7 cellular contexts compared by ENCODE assay signal in the genomic region with DNA sequence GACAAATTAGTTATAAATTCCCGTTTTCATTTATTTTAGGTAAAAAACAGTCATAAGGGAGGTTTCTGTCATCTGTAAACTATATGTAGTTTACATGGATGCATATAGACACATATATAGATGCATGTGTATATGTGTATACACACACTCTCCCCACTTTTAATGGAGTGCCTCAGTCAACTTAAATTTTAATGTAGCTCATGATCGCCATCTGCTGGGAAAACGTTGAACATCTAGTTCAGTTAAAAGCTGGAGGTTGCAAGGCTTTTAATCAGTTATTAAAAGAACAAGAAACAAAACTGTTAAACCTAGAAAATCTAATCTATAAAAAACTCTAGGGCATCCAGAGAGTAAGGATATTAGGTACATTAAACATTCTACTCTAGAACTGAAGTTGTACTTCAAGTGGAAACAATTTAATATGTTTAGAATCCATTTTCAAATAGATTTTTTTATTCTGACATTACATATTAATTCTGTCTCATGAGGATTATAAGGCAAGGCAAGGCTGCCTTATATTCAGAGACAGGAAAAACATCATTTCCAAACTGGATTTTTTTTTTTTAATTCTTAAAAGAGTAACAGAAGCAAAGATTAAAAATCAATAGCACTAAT.
DNase-seq lines count a peak whose midpoint lies in the region; ATAC-seq and TF ChIP-seq lines count a peak whose summit lies in the region.

No MANE protein-coding gene starts in this region.

- H3K27me3 ChIP-seq in DND-41 (ENCODE audit: insufficient read depth, low read length, poor library complexity): no peaks in the 10 kb centered on the region

- H3K79me2 ChIP-seq in DND-41 (ENCODE audit: insufficient read depth, low read length): no peaks in the 10 kb centered on the region

- H3K27me3 Mint-ChIP-seq in neural crest cell (ENCODE audit: low read depth): no peaks in the 10 kb centered on the region
- H3K27me3 Mint-ChIP-seq in activated T-helper 2 cell treated with anti-CD3 and anti-CD28 coated beads, Interferon-gamma antibody, Interleukin-2, Interleukin-4, amounts not matched to agents 10 μg/mL and 5 μg/mL and 100 μg/mL, durations not matched to agents 14 hours and 24 hours and 36 hours (ENCODE audit: low read depth): no peaks in the 10 kb centered on the region

- no peak overlapping the region for H3K27ac ChIP-seq in DND-41 (ENCODE audit: low read length)

- H3K9ac ChIP-seq in DND-41 (ENCODE audit: low read depth, low read length): no peak overlapping the region

- no peak overlapping the region for H3K4me2 ChIP-seq in DND-41 (ENCODE audit: insufficient read depth, low read length)

- H3K36me3 ChIP-seq in DND-41 (ENCODE audit: insufficient read depth, low read length): no peaks in the 10 kb centered on the region

- DNase-seq in DND-41 (peak; percentile 48), NCI-H128 (lab: John Stamatoyannopoulos, UW; ENCODE audit: unreplicated experiment) (peak; percentile 25), neural crest cell (ENCODE audit: low read depth, low spot score) (peak; percentile 78)
- peak; percentile 55 for DNase-seq in activated CD4-positive, alpha-beta T cell treated with anti-CD3 and anti-CD28 coated beads for 48 hours
- no peak for DNase-seq in activated T-helper 2 cell treated with anti-CD3 and anti-CD28 coated beads, Interferon-gamma antibody, Interleukin-2, Interleukin-4, amounts not matched to agents 10 μg/mL and 5 μg/mL and 100 μg/mL, durations not matched to agents 14 hours and 24 hours and 36 hours (ENCODE audit: low spot score)

- no peaks in the 10 kb centered on the region for H3K4me1 ChIP-seq in DND-41 (ENCODE audit: insufficient read depth, low read length)

- no peaks in the 10 kb centered on the region for H3K9me3 Mint-ChIP-seq in neural crest cell
- no peaks in the 10 kb centered on the region for H3K9me3 Mint-ChIP-seq in activated T-helper 2 cell treated with anti-CD3 and anti-CD28 coated beads, Interferon-gamma antibody, Interleukin-2, Interleukin-4, amounts not matched to agents 10 μg/mL and 5 μg/mL and 100 μg/mL, durations not matched to agents 14 hours and 24 hours and 36 hours

- H3K4me3 Mint-ChIP-seq in neural crest cell: no peak overlapping the region
- H3K4me3 Mint-ChIP-seq in activated T-helper 2 cell treated with anti-CD3 and anti-CD28 coated beads, Interferon-gamma antibody, Interleukin-2, Interleukin-4, amounts not matched to agents 10 μg/mL and 5 μg/mL and 100 μg/mL, durations not matched to agents 14 hours and 24 hours and 36 hours (ENCODE audit: low read depth): no peak overlapping the region

- no peak overlapping the region for H2AFZ ChIP-seq in DND-41 (ENCODE audit: low read depth, low read length)

- ATAC-seq in DND-41 (ENCODE audit: insufficient read depth, low read depth): peak; percentile 79
- ATAC-seq in GM21360 (IDR thresholded peaks at IDR 0.05; ENCODE audit: unreplicated experiment): peak; percentile 54
- peak; percentile 58 for ATAC-seq in esophagus mucosa

- no peaks in the 10 kb centered on the region for H4K20me1 ChIP-seq in DND-41 (ENCODE audit: insufficient read depth, low read length)

- H3K36me3 Mint-ChIP-seq in neural crest cell (ENCODE audit: low read depth): no peaks in the 10 kb centered on the region
- H3K36me3 Mint-ChIP-seq in activated T-helper 2 cell treated with anti-CD3 and anti-CD28 coated beads, Interferon-gamma antibody, Interleukin-2, Interleukin-4, amounts not matched to agents 10 μg/mL and 5 μg/mL and 100 μg/mL, durations not matched to agents 14 hours and 24 hours and 36 hours (ENCODE audit: low read depth): peaks cover 8% of the 10 kb centered on the region

- no peak overlapping the region for H3K4me3 ChIP-seq in DND-41 (ENCODE audit: low read depth in 1 of 2, low read length in 2 of 2)

- H3K27ac Mint-ChIP-seq in neural crest cell (ENCODE audit: unreplicated experiment): no peak overlapping the region
- H3K27ac Mint-ChIP-seq in activated T-helper 2 cell treated with anti-CD3 and anti-CD28 coated beads, Interferon-gamma antibody, Interleukin-2, Interleukin-4, amounts not matched to agents 10 μg/mL and 5 μg/mL and 100 μg/mL, durations not matched to agents 14 hours and 24 hours and 36 hours: no peak overlapping the region

- H3K9me3 ChIP-seq in DND-41 (ENCODE audit: insufficient read depth, low read length, severe bottlenecking): no peaks in the 10 kb centered on the region

- intact Hi-C loops in activated T-helper 2 cell treated with anti-CD3 and anti-CD28 coated beads, Interferon-gamma antibody, Interleukin-2, Interleukin-4, amounts not matched to agents 10 μg/mL and 5 μg/mL and 100 μg/mL, durations not matched to agents 14 hours and 24 hours and 36 hours (cut with micrococcal nuclease): loop anchor here (1.0 kb wide), 2 partner anchors 149 to 238 kb away; no protein-coding TSS in a partner anchor

- H3K4me1 Mint-ChIP-seq in neural crest cell: peaks cover 3% of the 10 kb centered on the region
- H3K4me1 Mint-ChIP-seq in activated T-helper 2 cell treated with anti-CD3 and anti-CD28 coated beads, Interferon-gamma antibody, Interleukin-2, Interleukin-4, amounts not matched to agents 10 μg/mL and 5 μg/mL and 100 μg/mL, durations not matched to agents 14 hours and 24 hours and 36 hours (ENCODE audit: low read depth): peaks cover 4% of the 10 kb centered on the region

- peak; percentile 78 for TF ChIP-seq CTCF in DND-41 (IDR thresholded peaks at IDR 0.05; ENCODE audit: borderline replicate concordance, extremely low read depth, low read length, poor library complexity, severe bottlenecking)
- TF ChIP-seq CTCF in neural crest cell (conservative IDR thresholded peaks at IDR 0.05): peak; percentile 86
